Comparison of ENCODE assay signal across 8 cellular contexts in genomic region chr1:226121049-226121586, GRCh38. TPM values are rescaled to one million over a fixed set of nuclear protein-coding genes. Genes with fewer than 3 reads are reported as not detected.
DNase-seq lines count a peak whose midpoint lies in the region; ATAC-seq and TF ChIP-seq lines count a peak whose summit lies in the region.

No MANE protein-coding gene starts in this region.

- no TSS peak for BruUV-seq in Panc1 (replicated peaks; lab: Mats Ljungman, UMichigan)

- in situ Hi-C loops in Panc1 (cut with HindIII; ENCODE audit: low pct_unique_long_range_greater_than_20kb, low sequenced_read_pairs), result no loop called here

- TF ChIP-seq CTCF in Panc1 (IDR thresholded peaks at IDR 0.05), result no peak
- no peak for TF ChIP-seq CTCF in epithelial cell of proximal tubule (conservative IDR thresholded peaks at IDR 0.05; ENCODE audit: low read depth, low read length)
- TF ChIP-seq CTCF in psoas muscle (IDR thresholded peaks at IDR 0.05), result no peak
- TF ChIP-seq CTCF in omental fat pad (IDR thresholded peaks at IDR 0.05), result no peak

- CTCF ChIA-PET in Panc1 (lab: Charles Lee), result interaction anchor here (0.7 to 1.2 kb wide), 3 partner anchors 10 to 645 kb away, joined by 3 to 5 read pairs (median 5); no protein-coding TSS in a partner anchor

- POLR2A ChIA-PET in Panc1 (lab: Charles Lee), result no interaction called here

- H3K27ac ChIP-seq in Panc1 (ENCODE audit: low read length) (no peak overlapping the region), psoas muscle (peak overlapping the region; percentile 50)

- DNase-seq in Panc1 (ENCODE audit: low read depth, low spot score) (no peak), epithelial cell of proximal tubule (ENCODE audit: low read depth) (no peak), psoas muscle (no peak), omental fat pad (ENCODE audit: low spot score) (no peak), NCI-H524 treated with DMSO at 0.1 percent for 48 hours (lab: John Stamatoyannopoulos, UW) (no peak), NCI-H748 treated with DMSO at 0.1 percent for 48 hours (lab: John Stamatoyannopoulos, UW) (no peak)

- peak overlapping the region; percentile 73 for H3K9ac ChIP-seq in ES-I3 (ENCODE audit: low read depth, low read length)

- H3K27me3 ChIP-seq in Panc1 (ENCODE audit: control insufficient read depth, insufficient read depth, low read length) (no peaks in the 10 kb centered on the region), psoas muscle (ENCODE audit: insufficient read depth in 3 of 3, low read length in 2 of 3) (no peaks in the 10 kb centered on the region)

- H3K4me1 ChIP-seq in ES-I3 (ENCODE audit: insufficient read depth, low read length) (peaks cover 24% of the 10 kb centered on the region), Panc1 (ENCODE audit: control insufficient read depth, insufficient read depth, low read length) (peaks cover 18% of the 10 kb centered on the region), psoas muscle (no peaks in the 10 kb centered on the region)

- no peaks in the 10 kb centered on the region for H3K36me3 ChIP-seq in ES-I3 (ENCODE audit: insufficient read depth, low read length)
- H3K36me3 ChIP-seq in Panc1 (ENCODE audit: control insufficient read depth, insufficient read depth, low read length), result no peaks in the 10 kb centered on the region
- H3K36me3 ChIP-seq in psoas muscle (ENCODE audit: insufficient read depth in 1 of 2, low read depth in 1 of 2), result no peaks in the 10 kb centered on the region

- intact Hi-C loops in Panc1 (cut with micrococcal nuclease; ENCODE audit: unreplicated experiment), result loop anchor here (5.0 to 10.0 kb wide), 2 partner anchors 54 to 214 kb away; no protein-coding TSS in a partner anchor
- intact Hi-C loops in psoas muscle (cut with DNase I), result loop anchor here (1.0 kb wide), 1 partner anchor 56 kb away; no protein-coding TSS in a partner anchor

- H3K4me3 ChIP-seq in Panc1 (ENCODE audit: low read depth in 2 of 2, low read length in 2 of 2) (peak overlapping the region; percentile 22 to 50), epithelial cell of proximal tubule (ENCODE audit: low read depth, low read length) (peak overlapping the region; percentile 59), psoas muscle (peak overlapping the region; percentile 83)

- H3K9me3 ChIP-seq in ES-I3 (ENCODE audit: control insufficient read depth, insufficient read depth, low read length) (no peaks in the 10 kb centered on the region), Panc1 (ENCODE audit: control insufficient read depth, insufficient read depth, low read depth, low read length) (no peaks in the 10 kb centered on the region), psoas muscle (no peaks in the 10 kb centered on the region)

- ATAC-seq in Panc1, result no peak
- ATAC-seq in psoas muscle, result no peak
- ATAC-seq in omental fat pad (ENCODE audit: low FRiP score), result no peak
- ATAC-seq in HG02973 (IDR thresholded peaks at IDR 0.05; ENCODE audit: unreplicated experiment), result no peak

- WGBS in psoas muscle, 3 donors, result 14 to 19% (median 16%) methylated on average over 34 to 37 of the region's 37 CpGs

RNA-seq across cellular contexts. Expression of gene H3-3A, which starts 58.6 kb away (rescaled TPM):
- total RNA-seq in Panc1 (2021; ENCODE audit: unreplicated experiment) (404 TPM), epithelial cell of proximal tubule (464 and 548 TPM in 2 replicates), psoas muscle (100 to 1,000 TPM; 187 to 284 (median 210) TPM), omental fat pad (100 to 1,000 TPM; 284 to 317 (median 305) TPM)
- 307 TPM for polyA plus RNA-seq in Panc1 (2012; ENCODE audit: insufficient read length)
- polyA plus RNA-seq in psoas muscle, result 100 to 1,000 TPM; 210 to 222 (median 210) TPM
